8 cellular contexts compared by ENCODE assay signal in genomic region chr11:101862410-101863233, GRCh38. TPM values are rescaled to one million over a fixed set of nuclear protein-coding genes. Genes with fewer than 3 reads are reported as not detected.
A peak's percentile ranks its signal among the peaks of the same experiment; 100 is the strongest.
DNase-seq lines count a peak whose midpoint lies in the region; ATAC-seq and TF ChIP-seq lines count a peak whose summit lies in the region.

No MANE protein-coding gene starts in this region.

- POLR2A ChIA-PET in BJ (lab: Charles Lee): interaction anchor here (0.6 kb wide), 1 partner anchor 257 kb away, joined by 4 read pairs; no protein-coding TSS in a partner anchor

- no peak for DNase-seq in BJ (ENCODE audit: low read depth)
- DNase-seq in KBM-7: peak; percentile 8
- peak; percentile 24 for DNase-seq in brain pericyte (ENCODE audit: low read depth, low spot score)
- no peak for DNase-seq in lower lobe of right lung
- no peak for DNase-seq in GM10266 (ENCODE audit: extremely low spot score)
- no peak for DNase-seq in effector CD8-positive, alpha-beta T cell (lab: John Stamatoyannopoulos, UW)
- no peak for DNase-seq in activated naive CD4-positive, alpha-beta T cell treated with anti-CD3 and anti-CD28 coated beads, Interleukin-2, amount 50 U/mL, for 72 hours (ENCODE audit: low spot score in 2 of 2)

- H3K36me3 ChIP-seq in BJ (ENCODE audit: control insufficient read depth, insufficient read depth, low read length) (no peaks in the 10 kb centered on the region), lower lobe of right lung (no peaks in the 10 kb centered on the region)

- no peak overlapping the region for H3K27ac Mint-ChIP-seq in activated naive CD4-positive, alpha-beta T cell treated with anti-CD3 and anti-CD28 coated beads, Interleukin-2, amount 50 U/mL, for 72 hours

- no peak overlapping the region for H3K27ac ChIP-seq in lower lobe of right lung

- H3K4me3 ChIP-seq in BJ (ENCODE audit: low read depth, low read length) (no peak overlapping the region), lower lobe of right lung (no peak overlapping the region)

- intact Hi-C loops in lower lobe of right lung (cut with DNase I): no loop called here

- H3K9me3 ChIP-seq in lower lobe of right lung: no peaks in the 10 kb centered on the region

- H3K4me1 ChIP-seq in lower lobe of right lung: no peaks in the 10 kb centered on the region

- ATAC-seq in lower lobe of right lung: peak in 1 of 2 donors; percentile 49
- no peak for ATAC-seq in GM18873 (IDR thresholded peaks at IDR 0.05; ENCODE audit: low FRiP score, unreplicated experiment)
- no peak for ATAC-seq in activated naive CD4-positive, alpha-beta T cell treated with anti-CD3 and anti-CD28 coated beads, Interleukin-2, amount 50 U/mL, for 72 hours

- no peaks in the 10 kb centered on the region for H3K36me3 Mint-ChIP-seq in activated naive CD4-positive, alpha-beta T cell treated with anti-CD3 and anti-CD28 coated beads, Interleukin-2, amount 50 U/mL, for 72 hours

- H3K27me3 ChIP-seq in BJ (ENCODE audit: control insufficient read depth, insufficient read depth, low read length) (no peaks in the 10 kb centered on the region), lower lobe of right lung (ENCODE audit: low read depth) (no peaks in the 10 kb centered on the region)

- TF ChIP-seq CTCF in BJ (IDR thresholded peaks at IDR 0.05; ENCODE audit: insufficient read depth, low read depth, low read length) (peak; percentile 64), lower lobe of right lung (IDR thresholded peaks at IDR 0.05) (peak; percentile 26), GM10266 (IDR thresholded peaks at IDR 0.05; ENCODE audit: control insufficient read depth, insufficient read depth, low read depth, missing control alignments) (no peak)

- H3K9me3 Mint-ChIP-seq in activated naive CD4-positive, alpha-beta T cell treated with anti-CD3 and anti-CD28 coated beads, Interleukin-2, amount 50 U/mL, for 72 hours: peaks cover 0 to 5% of the 10 kb centered on the region in 2 donors

- CTCF ChIA-PET in BJ (lab: Yijun Ruan, JAX): interaction anchor here (0.7 to 10.0 kb wide), 17 partner anchors 11 to 636 kb away, joined by 3 to 173 read pairs (median 4); partner anchors contain the start of gene CEP126

- in situ Hi-C loops in KBM-7 (cut with MboI; ENCODE audit: low pct_unique_long_range_greater_than_20kb, low sequenced_read_pairs): no loop called here

RNA-seq across cellular contexts. Expression of gene CEP126, which starts 52.2 kb away (rescaled TPM):
- 1.5 and 2.9 TPM in 2 replicates for polyA plus RNA-seq in BJ (2011; rRNA removed)
- polyA minus RNA-seq in BJ (2011; rRNA and poly(A)+ RNA removed): 1.5 and 1.7 TPM in 2 replicates
- 6.4 TPM for total RNA-seq in lower lobe of right lung
- total RNA-seq in activated naive CD4-positive, alpha-beta T cell treated with anti-CD3 and anti-CD28 coated beads, Interleukin-2, amount 50 U/mL, for 72 hours: 1 to 10 TPM; 1.5 to 1.8 TPM

RNA-seq across cellular contexts. Expression of gene ANGPTL5, which starts 53.7 kb away (rescaled TPM):
- not detected in 2 replicates for polyA plus RNA-seq in BJ (2011; rRNA removed)
- polyA minus RNA-seq in BJ (2011; rRNA and poly(A)+ RNA removed): not detected in 2 replicates
- total RNA-seq in lower lobe of right lung: 0.71 TPM
- total RNA-seq in activated naive CD4-positive, alpha-beta T cell treated with anti-CD3 and anti-CD28 coated beads, Interleukin-2, amount 50 U/mL, for 72 hours: not detected

Comparison
In these comparisons a context has a peak if more than half of its experiments do, and no peak if none do; other contexts are left out.
1. DNase-seq: peak in KBM-7 (single experiment) and brain pericyte (single experiment); none in BJ (single experiment), lower lobe of right lung (single experiment), GM10266 (single experiment), effector CD8-positive, alpha-beta T cell (single experiment) and activated naive CD4-positive, alpha-beta T cell treated with anti-CD3 and anti-CD28 coated beads, Interleukin-2, amount 50 U/mL, for 72 hours (0 of 2).